ENCODE assay signal across 26 cellular contexts in the genomic region with DNA sequence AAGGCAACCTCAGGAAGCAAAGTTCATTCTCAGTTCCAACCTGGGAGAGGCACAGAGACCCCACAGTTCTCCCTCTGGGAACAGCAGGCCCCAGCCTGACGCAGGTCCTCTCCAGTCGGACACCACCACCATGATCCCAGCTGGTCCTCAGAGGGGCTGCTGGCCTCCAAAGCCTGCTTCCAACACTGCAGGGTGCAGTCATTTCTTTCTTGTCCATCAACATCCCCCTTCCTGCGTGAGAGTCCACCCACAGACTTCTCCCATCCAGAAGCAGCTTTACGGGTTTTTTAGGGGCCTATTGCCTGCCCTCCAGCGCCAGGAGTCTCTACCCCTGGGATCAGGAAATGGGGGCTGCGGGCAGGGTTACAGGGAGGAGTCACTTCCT.
"Had no signal": no experiment of that assay in that cellular context is flagged by ENCODE, and none has a peak within 500 bp of the region (broad histone marks: within the 10 kb centered on the region; RNA-seq: fewer than 3 reads in every experiment).

No MANE protein-coding gene starts in this region.

- H3K4me3 Mint-ChIP-seq: activated naive CD8-positive, alpha-beta T cell treated with anti-CD3 and anti-CD28 coated beads for 36 hours; activated T-cell treated with anti-CD3 and anti-CD28 coated beads, Interleukin-2, amount 50 U/mL, for 24 hours; central memory CD8-positive, alpha-beta T cell; natural killer cell had no signal

- H3K36me3 Mint-ChIP-seq: activated naive CD8-positive, alpha-beta T cell treated with anti-CD3 and anti-CD28 coated beads for 36 hours; natural killer cell; T-cell had no signal

- H3K9me3 ChIP-seq: breast epithelium, esophagus muscularis mucosa, gastrocnemius medialis, left lung, pancreas, thoracic aorta, upper lobe of left lung had no signal

- H3K27ac Mint-ChIP-seq: activated naive CD8-positive, alpha-beta T cell treated with anti-CD3 and anti-CD28 coated beads for 36 hours; activated T-cell treated with anti-CD3 and anti-CD28 coated beads, Interleukin-2, amount 50 U/mL, for 24 hours; natural killer cell had no signal

- DNase-seq: activated CD4-positive, alpha-beta T cell treated with anti-CD3 and anti-CD28 coated beads for 1 hour; activated CD4-positive, alpha-beta T cell treated with anti-CD3 and anti-CD28 coated beads, Interleukin-2, amount 50 U/mL, for 4 hours; activated CD8-positive, alpha-beta memory T cell treated with anti-CD3 and anti-CD28 coated beads for 24 hours; activated CD8-positive, alpha-beta memory T cell treated with anti-CD3 and anti-CD28 coated beads, Interleukin-2, amount 50 U/mL, for 4 hours; activated naive CD4-positive, alpha-beta T cell treated with Interleukin-2 at 50 U/mL for 16 hours; activated naive CD8-positive, alpha-beta T cell treated with anti-CD3 and anti-CD28 coated beads for 36 hours; activated T-cell treated with anti-CD3 and anti-CD28 coated beads, Interleukin-2, amount 50 U/mL, for 24 hours; effector memory CD4-positive, alpha-beta T cell; gastrocnemius medialis; hippocampal formation; kidney glomerular epithelial cell; left lung; natural killer cell; pancreas; stimulated activated CD4-positive, alpha-beta T cell treated with anti-CD3 and anti-CD28 coated beads, Interleukin-15, amount 100 ng/mL, for 24 hours; stimulated activated naive CD4-positive, alpha-beta T cell; T-cell; upper lobe of left lung; WERI-Rb-1 had no signal

- H3K9me3 Mint-ChIP-seq: activated naive CD8-positive, alpha-beta T cell treated with anti-CD3 and anti-CD28 coated beads for 36 hours; activated T-cell treated with anti-CD3 and anti-CD28 coated beads, Interleukin-2, amount 50 U/mL, for 24 hours; central memory CD8-positive, alpha-beta T cell; natural killer cell; T-cell had no signal

- H3K27ac ChIP-seq: breast epithelium, esophagus muscularis mucosa, gastrocnemius medialis, left lung, pancreas, thoracic aorta, upper lobe of left lung, WERI-Rb-1 had no signal

- H3K4me1 ChIP-seq: breast epithelium, gastrocnemius medialis, pancreas, upper lobe of left lung had no signal

- ATAC-seq: gastrocnemius medialis, left lung, natural killer cell, pancreas, sciatic nerve had no signal

- H3K4me3 ChIP-seq: breast epithelium, esophagus muscularis mucosa, gastrocnemius medialis, left lung, lung, pancreas, smooth muscle cell, thoracic aorta, upper lobe of left lung had no signal

- H3K36me3 ChIP-seq: breast epithelium, esophagus muscularis mucosa, gastrocnemius medialis, left lung, pancreas, thoracic aorta, upper lobe of left lung, WERI-Rb-1 had no signal

- H3K27me3 ChIP-seq: breast epithelium, esophagus muscularis mucosa, pancreas, upper lobe of left lung had no signal

- H3K4me2 ChIP-seq: smooth muscle cell had no signal
